13 cellular contexts compared by ENCODE assay signal in genomic region chr15:28887344-28888174, GRCh38. TPM values are rescaled to one million over a fixed set of nuclear protein-coding genes. Genes with fewer than 3 reads are reported as not detected.
DNase-seq lines count a peak whose midpoint lies in the region; ATAC-seq and TF ChIP-seq lines count a peak whose summit lies in the region.
"Had no signal": no experiment of that assay in that cellular context is flagged by ENCODE, and none has a peak within 500 bp of the region (broad histone marks: within the 10 kb centered on the region; RNA-seq: fewer than 3 reads in every experiment).

No MANE protein-coding gene starts in this region.

- peaks cover 27% of the 10 kb centered on the region for H4K20me1 ChIP-seq in neural progenitor cell (ENCODE audit: low read depth)

- no peak for TF ChIP-seq CTCF in chondrocyte (IDR thresholded peaks at IDR 0.05)
- TF ChIP-seq CTCF in neural progenitor cell (IDR thresholded peaks at IDR 0.05): no peak

- H3K27ac Mint-ChIP-seq in chondrocyte (ENCODE audit: unreplicated experiment): no peak overlapping the region
- H3K27ac Mint-ChIP-seq in neural progenitor cell: peak overlapping the region; percentile 95
- H3K27ac Mint-ChIP-seq: memory B cell had no signal

- no peaks in the 10 kb centered on the region for H3K9me3 ChIP-seq in KOPT-K1 (ENCODE audit: insufficient read depth, low read length, poor library complexity, severe bottlenecking)
- no peaks in the 10 kb centered on the region for H3K9me3 ChIP-seq in neural progenitor cell (ENCODE audit: low read depth)

- no peak overlapping the region for H2AFZ ChIP-seq in neural progenitor cell (replicated peaks)

- H3K27me3 Mint-ChIP-seq in chondrocyte (ENCODE audit: low read depth): no peaks in the 10 kb centered on the region
- peaks cover 7% of the 10 kb centered on the region for H3K27me3 Mint-ChIP-seq in neural progenitor cell (ENCODE audit: insufficient read depth, low read depth)

- H3K4me3 Mint-ChIP-seq in chondrocyte (ENCODE audit: unreplicated experiment): peak overlapping the region; percentile 70
- H3K4me3 Mint-ChIP-seq in neural progenitor cell: peak overlapping the region; percentile 89
- H3K4me3 Mint-ChIP-seq: memory B cell had no signal

- H3K4me1 Mint-ChIP-seq in chondrocyte (ENCODE audit: low read depth) (peaks cover 41% of the 10 kb centered on the region), neural progenitor cell (peaks cover 40% of the 10 kb centered on the region)
- H3K4me1 Mint-ChIP-seq: memory B cell had no signal

- no peaks in the 10 kb centered on the region for H3F3A ChIP-seq in neural progenitor cell (ENCODE audit: low read depth)

- peak overlapping the region; percentile 56 for H3K4me3 ChIP-seq in neural progenitor cell

- peaks cover 30% of the 10 kb centered on the region for H3K4me1 ChIP-seq in neural progenitor cell

- H3K9me3 Mint-ChIP-seq in chondrocyte (ENCODE audit: low read depth): no peaks in the 10 kb centered on the region
- H3K9me3 Mint-ChIP-seq in neural progenitor cell: peaks cover 5% of the 10 kb centered on the region
- H3K9me3 Mint-ChIP-seq: memory B cell had no signal

- H3K4me2 ChIP-seq in neural progenitor cell: peak overlapping the region; percentile 86

- H3K9ac ChIP-seq in neural progenitor cell: no peak overlapping the region

- DNase-seq in NCI-H82 (lab: John Stamatoyannopoulos, UW) (peak; percentile 32), NCI-H82 treated with DMSO at 0.1 percent for 48 hours (lab: John Stamatoyannopoulos, UW; ENCODE audit: unreplicated experiment) (no peak), chondrocyte (ENCODE audit: low spot score) (peak; percentile 86), neural progenitor cell (ENCODE audit: low spot score) (no peak), cortex of kidney (lab: John Stamatoyannopoulos, UW) (no peak), NCI-H510A (lab: John Stamatoyannopoulos, UW) (no peak)
- DNase-seq: NCI-H446 treated with DMSO at 0.1 percent for 48 hours, WERI-Rb-1 had no signal

- no peaks in the 10 kb centered on the region for H3K36me3 ChIP-seq in KOPT-K1 (ENCODE audit: insufficient read depth, low read length)
- no peaks in the 10 kb centered on the region for H3K36me3 ChIP-seq in neural progenitor cell
- H3K36me3 ChIP-seq: WERI-Rb-1 had no signal

- ATAC-seq in GM18907 (IDR thresholded peaks at IDR 0.05; ENCODE audit: unreplicated experiment): no peak
- ATAC-seq: sciatic nerve had no signal

- H3K36me3 Mint-ChIP-seq in chondrocyte (ENCODE audit: low read depth) (no peaks in the 10 kb centered on the region), neural progenitor cell (peaks cover 13% of the 10 kb centered on the region)
- H3K36me3 Mint-ChIP-seq: memory B cell had no signal

- H3K79me2 ChIP-seq in neural progenitor cell (ENCODE audit: low read depth): peaks cover 60% of the 10 kb centered on the region

- H3K27me3 ChIP-seq in neural progenitor cell: peaks cover 25% of the 10 kb centered on the region

- H3K27ac ChIP-seq in KOPT-K1 (ENCODE audit: low read depth, low read length, poor library complexity, severe bottlenecking) (peak overlapping the region; percentile 35), neural progenitor cell (no peak overlapping the region)
- H3K27ac ChIP-seq: WERI-Rb-1 had no signal

RNA-seq across cellular contexts. Expression of gene APBA2, which starts 1.8 kb away (rescaled TPM):
- total RNA-seq in chondrocyte (26.4 to 30.4 TPM (median 28.7 TPM) in 3 replicates), neural progenitor cell (ENCODE audit: low replicate concordance) (35.8 and 70.4 TPM in 2 replicates)

RNA-seq across cellular contexts. Expression of gene GOLGA6L7, which starts 39.1 kb away (rescaled TPM):
- total RNA-seq in chondrocyte: not detected in 3 replicates
- total RNA-seq in neural progenitor cell (ENCODE audit: low replicate concordance): not detected in 2 replicates
- total RNA-seq: Daoy, sciatic nerve had no signal

Comparison
In these comparisons a context has a peak if more than half of its experiments do, and no peak if none do; other contexts are left out.
1. DNase-seq: peak in NCI-H82 (single experiment) and chondrocyte (single experiment); none in NCI-H82 treated with DMSO at 0.1 percent for 48 hours (single experiment), neural progenitor cell (single experiment), cortex of kidney (single experiment) and NCI-H510A (single experiment).